Comparison of ENCODE assay signal across 11 cellular contexts in genomic region chr17:74746922-74747321, GRCh38. TPM values are rescaled to one million over a fixed set of nuclear protein-coding genes. Genes with fewer than 3 reads are reported as not detected.
DNase-seq lines count a peak whose midpoint lies in the region; ATAC-seq and TF ChIP-seq lines count a peak whose summit lies in the region.
"Had no signal": no experiment of that assay in that cellular context is flagged by ENCODE, and none has a peak within 500 bp of the region (broad histone marks: within the 10 kb centered on the region; RNA-seq: fewer than 3 reads in every experiment).

No MANE protein-coding gene starts in this region.

- no peaks in the 10 kb centered on the region for H3K9me3 Mint-ChIP-seq in activated CD8-positive, alpha-beta memory T cell treated with anti-CD3 and anti-CD28 coated beads, Interleukin-2, amount 10 ng/mL, durations not matched to agents 7 days and 5 days (ENCODE audit: low read depth)
- no peaks in the 10 kb centered on the region for H3K9me3 Mint-ChIP-seq in stimulated activated memory B cell treated with anti-CD40 and anti-IgM and Interleukin-4, amounts not matched to agents 10 μg/mL and 1 μg/mL and 100 μg/mL, for 72 hours

- H3K27ac Mint-ChIP-seq in activated CD8-positive, alpha-beta memory T cell treated with anti-CD3 and anti-CD28 coated beads, Interleukin-2, amount 10 ng/mL, durations not matched to agents 7 days and 5 days = peak overlapping the region; percentile 74
- H3K27ac Mint-ChIP-seq in stimulated activated memory B cell treated with anti-CD40 and anti-IgM and Interleukin-4, amounts not matched to agents 10 μg/mL and 1 μg/mL and 100 μg/mL, for 72 hours = peak overlapping the region; percentile 82

- peaks cover 54% of the 10 kb centered on the region for H3K4me1 Mint-ChIP-seq in activated CD8-positive, alpha-beta memory T cell treated with anti-CD3 and anti-CD28 coated beads, Interleukin-2, amount 10 ng/mL, durations not matched to agents 7 days and 5 days
- peaks cover 57% of the 10 kb centered on the region for H3K4me1 Mint-ChIP-seq in stimulated activated memory B cell treated with anti-CD40 and anti-IgM and Interleukin-4, amounts not matched to agents 10 μg/mL and 1 μg/mL and 100 μg/mL, for 72 hours

- CTCF ChIA-PET in activated CD8-positive, alpha-beta memory T cell treated with anti-CD3 and anti-CD28 coated beads, Interleukin-2, amount 10 ng/mL, durations not matched to agents 7 days and 5 days (lab: Charles Lee) = interaction anchor here (0.7 to 4.7 kb wide), 10 partner anchors 9 to 119 kb away, joined by 3 to 110 read pairs (median 45); partner anchors contain the start of genes NAT9 and RAB37

- H3K4me3 ChIP-seq in fibroblast of villous mesenchyme (ENCODE audit: low read depth, low read length) = no peak overlapping the region
- H3K4me3 ChIP-seq: HAP-1 had no signal

- no peaks in the 10 kb centered on the region for H3K27me3 Mint-ChIP-seq in activated CD8-positive, alpha-beta memory T cell treated with anti-CD3 and anti-CD28 coated beads, Interleukin-2, amount 10 ng/mL, durations not matched to agents 7 days and 5 days
- no peaks in the 10 kb centered on the region for H3K27me3 Mint-ChIP-seq in stimulated activated memory B cell treated with anti-CD40 and anti-IgM and Interleukin-4, amounts not matched to agents 10 μg/mL and 1 μg/mL and 100 μg/mL, for 72 hours

- no peak for DNase-seq in activated CD8-positive, alpha-beta memory T cell treated with anti-CD3 and anti-CD28 coated beads, Interleukin-2, amount 10 ng/mL, durations not matched to agents 7 days and 5 days
- DNase-seq in activated CD8-positive, alpha-beta memory T cell treated with anti-CD3 and anti-CD28 coated beads, Interleukin-2, amount 50 U/mL, for 4 hours = no peak
- peak; percentile 88 for DNase-seq in T1000 (lab: John Stamatoyannopoulos, UW)
- DNase-seq in fibroblast of villous mesenchyme (ENCODE audit: low read depth) = peak; percentile 91
- DNase-seq in NCI-H1694 treated with DMSO at 0.1 percent for 48 hours (lab: John Stamatoyannopoulos, UW) = no peak
- DNase-seq in SW480 (ENCODE audit: low spot score) = no peak
- DNase-seq in SW 1271 (lab: John Stamatoyannopoulos, UW) = no peak
- DNase-seq: dermis blood vessel endothelial cell had no signal

- no peak for TF ChIP-seq CTCF in fibroblast of villous mesenchyme (IDR thresholded peaks at IDR 0.05; ENCODE audit: insufficient read depth, low read depth, low read length)

- H3K36me3 Mint-ChIP-seq in activated CD8-positive, alpha-beta memory T cell treated with anti-CD3 and anti-CD28 coated beads, Interleukin-2, amount 10 ng/mL, durations not matched to agents 7 days and 5 days = peaks cover 42% of the 10 kb centered on the region
- peaks cover 5% of the 10 kb centered on the region for H3K36me3 Mint-ChIP-seq in stimulated activated memory B cell treated with anti-CD40 and anti-IgM and Interleukin-4, amounts not matched to agents 10 μg/mL and 1 μg/mL and 100 μg/mL, for 72 hours

- H3K4me3 Mint-ChIP-seq in activated CD8-positive, alpha-beta memory T cell treated with anti-CD3 and anti-CD28 coated beads, Interleukin-2, amount 10 ng/mL, durations not matched to agents 7 days and 5 days = peak overlapping the region; percentile 16
- H3K4me3 Mint-ChIP-seq in stimulated activated memory B cell treated with anti-CD40 and anti-IgM and Interleukin-4, amounts not matched to agents 10 μg/mL and 1 μg/mL and 100 μg/mL, for 72 hours = no peak overlapping the region

- ATAC-seq in activated CD8-positive, alpha-beta memory T cell treated with anti-CD3 and anti-CD28 coated beads, Interleukin-2, amount 10 ng/mL, durations not matched to agents 7 days and 5 days = no peak
- no peak for ATAC-seq in stimulated activated memory B cell treated with anti-CD40 and anti-IgM and Interleukin-4, amounts not matched to agents 10 μg/mL and 1 μg/mL and 100 μg/mL, for 72 hours

RNA-seq across cellular contexts. Expression of gene NHERF1, which starts 1.5 kb away (rescaled TPM):
- total RNA-seq in activated CD8-positive, alpha-beta memory T cell treated with anti-CD3 and anti-CD28 coated beads, Interleukin-2, amount 10 ng/mL, durations not matched to agents 7 days and 5 days = 100 to 1,000 TPM; 284 to 377 TPM
- 18.0 and 20.7 TPM in 2 replicates for total RNA-seq in fibroblast of villous mesenchyme

RNA-seq across cellular contexts. Expression of gene RAB37, which starts 9.9 kb away (rescaled TPM):
- total RNA-seq in activated CD8-positive, alpha-beta memory T cell treated with anti-CD3 and anti-CD28 coated beads, Interleukin-2, amount 10 ng/mL, durations not matched to agents 7 days and 5 days = 10 to 100 TPM; 36.7 to 51.7 TPM
- total RNA-seq in fibroblast of villous mesenchyme = 0.32 TPM in 1 of 2 replicates, not detected in the other
- total RNA-seq: kidney epithelial cell had no signal

RNA-seq across cellular contexts. Expression of gene NAT9, which starts 29.2 kb away (rescaled TPM):
- 10 to 100 TPM; 34.1 to 34.5 TPM for total RNA-seq in activated CD8-positive, alpha-beta memory T cell treated with anti-CD3 and anti-CD28 coated beads, Interleukin-2, amount 10 ng/mL, durations not matched to agents 7 days and 5 days
- total RNA-seq in fibroblast of villous mesenchyme = 32.0 and 34.8 TPM in 2 replicates

RNA-seq across cellular contexts. Expression of gene CD300LF, which starts 34.2 kb away (rescaled TPM):
- not detected for total RNA-seq in activated CD8-positive, alpha-beta memory T cell treated with anti-CD3 and anti-CD28 coated beads, Interleukin-2, amount 10 ng/mL, durations not matched to agents 7 days and 5 days
- not detected in 2 replicates for total RNA-seq in fibroblast of villous mesenchyme
- total RNA-seq: dermis blood vessel endothelial cell, kidney epithelial cell had no signal

Comparison
In these comparisons a context has a peak if more than half of its experiments do, and no peak if none do; other contexts are left out.
1. DNase-seq: peak in T1000 (single experiment) and fibroblast of villous mesenchyme (single experiment); none in activated CD8-positive, alpha-beta memory T cell treated with anti-CD3 and anti-CD28 coated beads, Interleukin-2, amount 10 ng/mL, durations not matched to agents 7 days and 5 days (single experiment), activated CD8-positive, alpha-beta memory T cell treated with anti-CD3 and anti-CD28 coated beads, Interleukin-2, amount 50 U/mL, for 4 hours (single experiment), NCI-H1694 treated with DMSO at 0.1 percent for 48 hours (single experiment), SW480 (single experiment) and SW 1271 (0 of 2).
2. RNA of gene NHERF1, which starts 1.5 kb away (total RNA-seq): 284 to 377 TPM in activated CD8-positive, alpha-beta memory T cell treated with anti-CD3 and anti-CD28 coated beads, Interleukin-2, amount 10 ng/mL, durations not matched to agents 7 days and 5 days; 18.0 to 20.7 TPM in fibroblast of villous mesenchyme; every median in the first group is over 10 times any median in the second.
3. RNA of gene RAB37, which starts 9.9 kb away (total RNA-seq): 36.7 to 51.7 TPM in activated CD8-positive, alpha-beta memory T cell treated with anti-CD3 and anti-CD28 coated beads, Interleukin-2, amount 10 ng/mL, durations not matched to agents 7 days and 5 days; 0.32 TPM in fibroblast of villous mesenchyme; every median in the first group is over 10 times any median in the second.